Comparison of ENCODE assay signal across 21 cellular contexts in genomic region chrX:15245896-15246295, GRCh38.
"Had no signal": no experiment of that assay in that cellular context is flagged by ENCODE, and none has a peak within 500 bp of the region (broad histone marks: within the 10 kb centered on the region; RNA-seq: fewer than 3 reads in every experiment).

No MANE protein-coding gene starts in this region.

- H3K9ac ChIP-seq: parathyroid adenoma had no signal

- H3K4me1 ChIP-seq: esophagus squamous epithelium, heart left ventricle, parathyroid adenoma, psoas muscle, right atrium auricular region, sigmoid colon, stomach had no signal

- H2AFZ ChIP-seq: parathyroid adenoma had no signal

- H3K36me3 ChIP-seq: esophagus squamous epithelium, heart left ventricle, right atrium auricular region, sigmoid colon, stomach, thoracic aorta had no signal

- DNase-seq: effector memory CD8-positive, alpha-beta T cell; esophagus squamous epithelium; heart left ventricle; hypothalamus; islet precursor cell; left cardiac atrium; left ventricle myocardium superior; mesenchymal stem cell; nephron progenitor cell; psoas muscle; sigmoid colon; small intestine; stimulated activated CD4-positive, alpha-beta T cell treated with anti-CD3 and anti-CD28 coated beads, Interleukin-12 subunit alpha, Interleukin-12 subunit beta, amount 100 ng/mL, for 4 hours; stimulated activated naive CD4-positive, alpha-beta T cell; stomach; substantia nigra had no signal

- H3K9me3 ChIP-seq: esophagus squamous epithelium, heart left ventricle, psoas muscle, right atrium auricular region, sigmoid colon, stomach, thoracic aorta had no signal

- H3K27me3 ChIP-seq: esophagus squamous epithelium, right atrium auricular region, sigmoid colon, stomach had no signal

- H3K27ac ChIP-seq: epithelial cell of prostate, esophagus squamous epithelium, heart left ventricle, parathyroid adenoma, psoas muscle, right atrium auricular region, sigmoid colon, stomach, thoracic aorta had no signal

- H3K4me3 ChIP-seq: esophagus squamous epithelium, heart left ventricle, lung, psoas muscle, right atrium auricular region, sigmoid colon, stomach, thoracic aorta had no signal

- H3K79me2 ChIP-seq: parathyroid adenoma had no signal
